Comparison of ENCODE assay signal across 1 cellular context in genomic region chr13:29561918-29562317, GRCh38.
A peak's percentile ranks its signal among the peaks of the same experiment; 100 is the strongest.
TF ChIP-seq lines count a peak whose summit lies in the region.

No MANE protein-coding gene starts in this region.

TF ChIP-seq in HepG2, 621 proteins besides CTCF, POLR2A, EP300 and RAD21 (continued from another document and continues in another):
- no peak for TF ChIP-seq ZHX2 (IDR thresholded peaks at IDR 0.05; ENCODE audit: low read depth)
- no peak for TF ChIP-seq ZHX2 (CRISPR knock-in tag; IDR thresholded peaks at IDR 0.05; ENCODE audit: borderline replicate concordance)
- TF ChIP-seq SRSF1 (optimal IDR thresholded peaks at IDR 0.05; ENCODE audit: low read depth, low read length), result no peak
- peak; percentile 25 for TF ChIP-seq TEAD3 (CRISPR knock-in tag; optimal IDR thresholded peaks at IDR 0.05; ENCODE audit: borderline replicate concordance)
- TF ChIP-seq ZNF607 (CRISPR knock-in tag; IDR thresholded peaks at IDR 0.05; ENCODE audit: borderline replicate concordance), result no peak
- TF ChIP-seq RBFOX2 (IDR thresholded peaks at IDR 0.05; ENCODE audit: low read depth, low read length), result no peak
- TF ChIP-seq ZNF331 (CRISPR knock-in tag; IDR thresholded peaks at IDR 0.05), result no peak
- no peak for TF ChIP-seq SETDB1 (CRISPR knock-in tag; IDR thresholded peaks at IDR 0.05; ENCODE audit: borderline replicate concordance)
- peak; percentile 56; the same call in 1 of the 2 replicates for TF ChIP-seq RFX5 (IDR thresholded peaks at IDR 0.05; ENCODE audit: low read depth, low read length)
- TF ChIP-seq CEBPG (CRISPR knock-in tag; IDR thresholded peaks at IDR 0.05), result 0 out of 2 replicates have a peak, but pooled peaks have one; percentile 10
- peak; percentile 41; the same call in 1 of the 2 replicates for TF ChIP-seq TFAP4 (IDR thresholded peaks at IDR 0.05; ENCODE audit: borderline replicate concordance, low read depth)
- no peak for TF ChIP-seq ADNP (CRISPR knock-in tag; IDR thresholded peaks at IDR 0.05)
- TF ChIP-seq TFDP2 (CRISPR knock-in tag; IDR thresholded peaks at IDR 0.05), result no peak
- TF ChIP-seq ZBTB26 (CRISPR knock-in tag; IDR thresholded peaks at IDR 0.05; ENCODE audit: borderline replicate concordance), result no peak
- TF ChIP-seq BCL3 (CRISPR knock-in tag; IDR thresholded peaks at IDR 0.05), result no peak
- TF ChIP-seq ZSCAN5A (CRISPR knock-in tag; IDR thresholded peaks at IDR 0.05; ENCODE audit: borderline replicate concordance), result no peak
- TF ChIP-seq SOX13 (IDR thresholded peaks at IDR 0.05), result no peak
- TF ChIP-seq SOX13 (CRISPR knock-in tag; conservative IDR thresholded peaks at IDR 0.05 in 1 of 2, IDR thresholded peaks at IDR 0.05 in 1 of 2), result peak in 1 of 2 experiments; percentile 14; a peak in 1 of 4 replicates
- 0 out of 2 replicates have a peak, but pooled peaks have one; percentile 9 for TF ChIP-seq RXRB (CRISPR knock-in tag; IDR thresholded peaks at IDR 0.05; ENCODE audit: borderline replicate concordance)
- no peak for TF ChIP-seq ZUFSP (CRISPR knock-in tag; IDR thresholded peaks at IDR 0.05; ENCODE audit: borderline replicate concordance)
- TF ChIP-seq NFIC (IDR thresholded peaks at IDR 0.05; ENCODE audit: low read length), result no peak
- no peak for TF ChIP-seq ZNF282 (IDR thresholded peaks at IDR 0.05; ENCODE audit: partially characterized antibody)
- no peak for TF ChIP-seq ZNF609 (CRISPR knock-in tag; IDR thresholded peaks at IDR 0.05; ENCODE audit: borderline replicate concordance)
- no peak for TF ChIP-seq ZFP62 (CRISPR knock-in tag; IDR thresholded peaks at IDR 0.05)
- no peak for TF ChIP-seq IRF9 (CRISPR knock-in tag; IDR thresholded peaks at IDR 0.05; ENCODE audit: borderline replicate concordance)
- no peak for TF ChIP-seq TEAD2 (CRISPR knock-in tag; IDR thresholded peaks at IDR 0.05)
- TF ChIP-seq FOXO1 (CRISPR knock-in tag; IDR thresholded peaks at IDR 0.05), result no peak
- peak; percentile 38; the same call in 1 of the 2 replicates for TF ChIP-seq SAP130 (CRISPR knock-in tag; IDR thresholded peaks at IDR 0.05; ENCODE audit: low read depth)
- TF ChIP-seq ZNF883 (CRISPR knock-in tag; IDR thresholded peaks at IDR 0.05; ENCODE audit: not compliant biosample characterization), result no peak
- peak; percentile 91 for TF ChIP-seq RARA (CRISPR knock-in tag; IDR thresholded peaks at IDR 0.05)
- no peak for TF ChIP-seq PLSCR1 (CRISPR knock-in tag; IDR thresholded peaks at IDR 0.05; ENCODE audit: borderline replicate concordance)
